Comparison of ENCODE assay signal across 8 cellular contexts in genomic region chr1:75725256-75725655, GRCh38. TPM values are rescaled to one million over a fixed set of nuclear protein-coding genes. Genes with fewer than 3 reads are reported as not detected.
DNase-seq lines count a peak whose midpoint lies in the region; ATAC-seq and TF ChIP-seq lines count a peak whose summit lies in the region.

No MANE protein-coding gene starts in this region.

- H2AFZ ChIP-seq in Loucy (ENCODE audit: low read length) = 0 out of 2 replicates have a peak overlapping the region, but pooled peaks have one; percentile 75

- H3K27me3 ChIP-seq in BE2C = no peaks in the 10 kb centered on the region
- no peaks in the 10 kb centered on the region for H3K27me3 ChIP-seq in Loucy (ENCODE audit: insufficient read depth, low read length, poor library complexity, severe bottlenecking)

- no peaks in the 10 kb centered on the region for H3K4me1 ChIP-seq in BE2C
- peaks cover 46% of the 10 kb centered on the region for H3K4me1 ChIP-seq in Loucy (ENCODE audit: insufficient read depth, low read length, poor library complexity, severe bottlenecking)

- ATAC-seq in activated CD4-positive, CD25-positive, alpha-beta regulatory T cell treated with anti-CD3 and anti-CD28 coated beads, Interleukin-2, amount 50 U/mL, for 24 hours = no peak

- peak overlapping the region; percentile 88 for H3K4me2 ChIP-seq in Loucy (ENCODE audit: low read depth, low read length, poor library complexity, severe bottlenecking)

- H3K4me3 ChIP-seq in BE2C (ENCODE audit: low read depth, low read length) (peak overlapping the region; percentile 77), Loucy (ENCODE audit: low read length, poor library complexity, severe bottlenecking) (peak overlapping the region; percentile 97), cardiac fibroblast (replicated peaks in 1 of 2; ENCODE audit: low read depth in 2 of 2, low read length in 2 of 2) (peak overlapping the region; percentile 74 to 86)

- DNase-seq in BE2C (no peak), cardiac fibroblast (ENCODE audit: low read depth in 2 of 2) (peak; percentile 19 to 28), midbrain (lab: John Stamatoyannopoulos, UW) (peak; percentile 46), NCI-H2029 treated with DMSO at 0.1 percent for 48 hours (lab: John Stamatoyannopoulos, UW) (no peak), iPS-NIHi11 (ENCODE audit: low spot score) (no peak), head of caudate nucleus (no peak)

- H3K9me2 ChIP-seq in Loucy (replicated peaks; ENCODE audit: low read depth, low read length) = no peaks in the 10 kb centered on the region

- H4K20me1 ChIP-seq in Loucy (ENCODE audit: insufficient read depth, low read length, poor library complexity, severe bottlenecking) = peaks cover 38% of the 10 kb centered on the region

- TF ChIP-seq CTCF in BE2C (IDR thresholded peaks at IDR 0.05; ENCODE audit: low read depth, low read length) = no peak
- TF ChIP-seq CTCF in Loucy (conservative IDR thresholded peaks at IDR 0.05; ENCODE audit: low read length) = no peak
- TF ChIP-seq CTCF in cardiac fibroblast (IDR thresholded peaks at IDR 0.05; ENCODE audit: low read depth, low read length) = no peak

- intact Hi-C loops in head of caudate nucleus (cut with DNase I) = loop anchor here (2.0 kb wide), 1 partner anchor 62 kb away; the partner anchor contains the start of gene RABGGTB

- peak overlapping the region; percentile 95 for H3K9ac ChIP-seq in Loucy (ENCODE audit: low read depth, low read length, poor library complexity, severe bottlenecking)

- peaks cover 64% of the 10 kb centered on the region for H3K79me2 ChIP-seq in Loucy (ENCODE audit: insufficient read depth, low read length)

- H3K9me3 ChIP-seq in BE2C = no peaks in the 10 kb centered on the region
- H3K9me3 ChIP-seq in Loucy (ENCODE audit: insufficient read depth, low read depth, low read length) = no peaks in the 10 kb centered on the region

- 0 out of 2 replicates have a peak, but pooled peaks cover 5% of the 10 kb centered on the region for H3F3A ChIP-seq in Loucy (ENCODE audit: low read depth)

- H3K36me3 ChIP-seq in BE2C (no peaks in the 10 kb centered on the region), Loucy (ENCODE audit: insufficient read depth, low read length) (no peaks in the 10 kb centered on the region)

RNA-seq across cellular contexts. Expression of gene ACADM, which starts 0.7 kb away (rescaled TPM):
- 17.3 TPM for polyA plus RNA-seq in BE2C (2012; ENCODE audit: insufficient read depth, insufficient read length, low read depth)

Comparison
In these comparisons a context has a peak if more than half of its experiments do, and no peak if none do; other contexts are left out.
1. DNase-seq: peak in cardiac fibroblast (2 of 2) and midbrain (single experiment); none in BE2C (single experiment), NCI-H2029 treated with DMSO at 0.1 percent for 48 hours (single experiment), iPS-NIHi11 (single experiment) and head of caudate nucleus (0 of 42).
2. Peak in every context shown above with its lines, with median percentiles within 50 percentile points of each other: H3K4me3 ChIP-seq.